15 cellular contexts compared by ENCODE assay signal in genomic region chr7:65379318-65379717, GRCh38. TPM values are rescaled to one million over a fixed set of nuclear protein-coding genes. Genes with fewer than 3 reads are reported as not detected.
DNase-seq lines count a peak whose midpoint lies in the region; ATAC-seq, FAIRE-seq and TF ChIP-seq lines count a peak whose summit lies in the region.
"Had no signal": no experiment of that assay in that cellular context is flagged by ENCODE, and none has a peak within 500 bp of the region (broad histone marks: within the 10 kb centered on the region; RNA-seq: fewer than 3 reads in every experiment).

No MANE protein-coding gene starts in this region.

- H3K4ac ChIP-seq in IMR-90 (ENCODE audit: low read depth, low read length) = no peak overlapping the region

- POLR2A ChIA-PET in CD4-positive, alpha-beta memory T cell (lab: Charles Lee; ENCODE audit: partially characterized antibody) = interaction anchor here (1.1 kb wide), 1 partner anchor 10 kb away, joined by 4 read pairs; no protein-coding TSS in a partner anchor
- POLR2A ChIA-PET in IMR-90 (lab: Charles Lee; ENCODE audit: unreplicated experiment) = no interaction called here
- POLR2A ChIA-PET in RWPE1 (lab: Yijun Ruan, JAX; ENCODE audit: low non-redundant PET) = no interaction called here

- peaks cover 3% of the 10 kb centered on the region; the same call in 1 of the 2 replicates for H3K9me1 ChIP-seq in IMR-90 (ENCODE audit: insufficient read depth, low read length)

- H2BK5ac ChIP-seq in IMR-90 (ENCODE audit: low read depth, low read length, poor library complexity, severe bottlenecking) = no peak overlapping the region

- 57% methylated on average over 1 of the region's 3 CpGs; no CpG with 5 or more reads in 1 of the 2 experiments for WGBS in IMR-90 (ENCODE audit: extremely low coverage in 2 of 2, insufficient read length in 1 of 2), 2 experiments
- WGBS in small intestine, 3 donors = 81 to 94% (median 83%) methylated on average over 3 of the region's 3 CpGs

- dilution Hi-C loops in IMR-90 (cut with HindIII; ENCODE audit: low sequenced_read_pairs, unreplicated experiment) = no loop called here

- H4K8ac ChIP-seq in IMR-90 (ENCODE audit: low read depth in 2 of 2, low read length in 2 of 2) = no peak overlapping the region

- no peak for TF ChIP-seq CTCF in IMR-90 (conservative IDR thresholded peaks at IDR 0.05; ENCODE audit: low read depth, low read length)
- no peak for TF ChIP-seq CTCF in RWPE1 (conservative IDR thresholded peaks at IDR 0.05; ENCODE audit: low read depth)

- H2BK20ac ChIP-seq in IMR-90 (ENCODE audit: low read depth, low read length) = no peak overlapping the region

- H3K56ac ChIP-seq in IMR-90 (ENCODE audit: extremely low read depth, insufficient read depth, low read length) = no peak overlapping the region

- in situ Hi-C loops in IMR-90 (cut with MboI; ENCODE audit: low sequenced_read_pairs) = no loop called here

- H3K14ac ChIP-seq in IMR-90 (replicated peaks; ENCODE audit: low read depth, low read length) = no peak overlapping the region

- H3K9me3 ChIP-seq in CD4-positive, alpha-beta memory T cell (ENCODE audit: control insufficient read depth in 1 of 2, low read length in 2 of 2) = no peaks in the 10 kb centered on the region
- H3K9me3 ChIP-seq in IMR-90 (ENCODE audit: control insufficient read depth, insufficient read depth, low read length) (no peaks in the 10 kb centered on the region), small intestine (ENCODE audit: control insufficient read depth, low read depth) (no peaks in the 10 kb centered on the region)
- H3K9me3 ChIP-seq: transverse colon had no signal

- no TSS peak for BruUV-seq in IMR-90 (replicated peaks; lab: Mats Ljungman, UMichigan)

- no peak overlapping the region for H3K27ac ChIP-seq in CD4-positive, alpha-beta memory T cell (ENCODE audit: low read depth, low read length)
- H3K27ac ChIP-seq in IMR-90 (ENCODE audit: insufficient read depth, low read length) (no peak overlapping the region), RWPE1 (no peak overlapping the region), small intestine (ENCODE audit: low read depth in 1 of 2, low read length in 1 of 2) (no peak overlapping the region)
- H3K27ac ChIP-seq: transverse colon had no signal

- H3K9ac ChIP-seq in IMR-90 (ENCODE audit: low read depth, low read length) = no peak overlapping the region

- no peak overlapping the region for H2BK120ac ChIP-seq in IMR-90 (ENCODE audit: low read depth, low read length)

- peaks cover 69 to 97% (median 83%) of the 10 kb centered on the region in 4 donors for H3K4me1 Mint-ChIP-seq in CD4-positive, alpha-beta memory T cell
- H3K4me1 Mint-ChIP-seq in central memory CD8-positive, alpha-beta T cell = peaks cover 81% of the 10 kb centered on the region
- peaks cover 62 to 98% (median 84%) of the 10 kb centered on the region in 3 donors for H3K4me1 Mint-ChIP-seq in naive B cell

- H3K4me3 Mint-ChIP-seq in CD4-positive, alpha-beta memory T cell = peak overlapping the region in 5 of 8 donors; percentile 0 to 35 (median 22)
- peak overlapping the region; percentile 0 for H3K4me3 Mint-ChIP-seq in central memory CD8-positive, alpha-beta T cell
- H3K4me3 Mint-ChIP-seq in naive B cell = peak overlapping the region; percentile 2 to 70 (median 40)
- H3K4me3 Mint-ChIP-seq: CD14-positive monocyte had no signal

- ATAC-seq in IMR-90 (ENCODE audit: low read depth) = 0 out of 2 replicates have a peak, but pooled peaks have one; percentile 37
- ATAC-seq in central memory CD8-positive, alpha-beta T cell (replicated peaks; ENCODE audit: extremely low read depth, poor library complexity, severe bottlenecking) = no peak
- ATAC-seq in naive B cell (ENCODE audit: low read depth in 2 of 2) = no peak
- no peak for ATAC-seq in GM21390 (IDR thresholded peaks at IDR 0.05; ENCODE audit: unreplicated experiment)
- ATAC-seq: activated naive CD4-positive, alpha-beta T cell treated with anti-CD3 and anti-CD28 coated beads, Interleukin-2, amount 50 U/mL, for 72 hours; left colon had no signal

- FAIRE-seq in small intestine (lab: Jason Lieb, UNC) = no peak
- FAIRE-seq: G401.6 had no signal

- H3K79me1 ChIP-seq in IMR-90 (ENCODE audit: low read depth in 1 of 2, low read length in 2 of 2) = peaks cover 18 to 39% of the 10 kb centered on the region in 2 experiments; a peak in 3 of 4 replicates

- H3K9me3 Mint-ChIP-seq in CD4-positive, alpha-beta memory T cell = peaks cover 0 to 2% (median 0%) of the 10 kb centered on the region in 8 donors
- H3K9me3 Mint-ChIP-seq in central memory CD8-positive, alpha-beta T cell = no peaks in the 10 kb centered on the region
- peaks cover 0 to 3% (median 0%) of the 10 kb centered on the region in 7 donors for H3K9me3 Mint-ChIP-seq in naive B cell
- H3K9me3 Mint-ChIP-seq: activated naive CD4-positive, alpha-beta T cell treated with anti-CD3 and anti-CD28 coated beads, Interleukin-2, amount 50 U/mL, for 72 hours had no signal

- H3K36me3 ChIP-seq in CD4-positive, alpha-beta memory T cell (ENCODE audit: insufficient read depth, low read length) = no peaks in the 10 kb centered on the region
- peaks cover 7% of the 10 kb centered on the region for H3K36me3 ChIP-seq in IMR-90 (ENCODE audit: control insufficient read depth, insufficient read depth, low read length)
- peaks cover 0 to 2% of the 10 kb centered on the region in 2 donors for H3K36me3 ChIP-seq in small intestine (ENCODE audit: control insufficient read depth in 2 of 2, insufficient read depth in 2 of 2, low read length in 2 of 2)
- H3K36me3 ChIP-seq: transverse colon had no signal

- H2BK15ac ChIP-seq in IMR-90 (ENCODE audit: low read depth, low read length) = no peak overlapping the region

- peaks cover 79% of the 10 kb centered on the region for H3K4me1 ChIP-seq in CD4-positive, alpha-beta memory T cell (ENCODE audit: insufficient read depth, low read length)
- peaks cover 5% of the 10 kb centered on the region for H3K4me1 ChIP-seq in IMR-90 (ENCODE audit: control insufficient read depth, insufficient read depth, low read length)
- peaks cover 4 to 12% of the 10 kb centered on the region in 2 donors for H3K4me1 ChIP-seq in small intestine (ENCODE audit: control insufficient read depth in 2 of 2, insufficient read depth in 1 of 2, low read depth in 1 of 2, low read length in 1 of 2)

- H3K4me3 ChIP-seq in CD4-positive, alpha-beta memory T cell (ENCODE audit: low read length in 2 of 2) = no peak overlapping the region
- H3K4me3 ChIP-seq in IMR-90 (ENCODE audit: insufficient read depth, low read depth, low read length) = no peak overlapping the region
- H3K4me3 ChIP-seq in small intestine (ENCODE audit: low read depth in 1 of 2, low read length in 2 of 2) = no peak overlapping the region
- H3K4me3 ChIP-seq: transverse colon had no signal

- TF ChIP-seq RAD21 in IMR-90 (IDR thresholded peaks at IDR 0.05; ENCODE audit: low read length) = no peak

- no peak overlapping the region for H4K91ac ChIP-seq in IMR-90 (ENCODE audit: insufficient read depth, low read depth, low read length)

- peaks cover 29 to 40% of the 10 kb centered on the region in 2 donors for H3K36me3 Mint-ChIP-seq in CD4-positive, alpha-beta memory T cell
- H3K36me3 Mint-ChIP-seq in central memory CD8-positive, alpha-beta T cell (ENCODE audit: insufficient read depth) = peaks cover 19% of the 10 kb centered on the region
- H3K36me3 Mint-ChIP-seq in naive B cell = peaks cover 18 to 22% of the 10 kb centered on the region in 2 donors

- no peak overlapping the region for H3K23ac ChIP-seq in IMR-90 (ENCODE audit: low read depth, low read length)

- H3K18ac ChIP-seq in IMR-90 (ENCODE audit: low read depth, low read length) = no peak overlapping the region

- peaks cover 20% of the 10 kb centered on the region for H4K20me1 ChIP-seq in IMR-90 (ENCODE audit: insufficient read depth, low read length)

- H3K27ac Mint-ChIP-seq in CD4-positive, alpha-beta memory T cell = peak overlapping the region in 2 of 7 donors; percentile 4 to 7
- H3K27ac Mint-ChIP-seq in central memory CD8-positive, alpha-beta T cell (ENCODE audit: low read depth) = peak overlapping the region; percentile 3
- peak overlapping the region in 3 of 6 donors; percentile 4 to 83 (median 75) for H3K27ac Mint-ChIP-seq in naive B cell

- no peaks in the 10 kb centered on the region for H3K27me3 ChIP-seq in CD4-positive, alpha-beta memory T cell (ENCODE audit: insufficient read depth, low read length)
- H3K27me3 ChIP-seq in IMR-90 (ENCODE audit: control insufficient read depth, insufficient read depth, low read length) = no peaks in the 10 kb centered on the region
- H3K27me3 ChIP-seq in small intestine (ENCODE audit: control insufficient read depth in 2 of 2, insufficient read depth in 2 of 2, low read length in 2 of 2) = no peaks in the 10 kb centered on the region
- H3K27me3 ChIP-seq: transverse colon had no signal

- TF ChIP-seq POLR2A in IMR-90 (IDR thresholded peaks at IDR 0.05; ENCODE audit: low read depth, low read length) = no peak

- intact Hi-C loops in CD4-positive, alpha-beta memory T cell (cut with micrococcal nuclease) = loop anchor here (10.0 kb wide), 3 partner anchors 125 to 715 kb away; partner anchors contain the start of gene ZNF107
- intact Hi-C loops in IMR-90 (cut with micrococcal nuclease) = no loop called here

- H2AK9ac ChIP-seq in IMR-90 (replicated peaks; ENCODE audit: low read depth, low read length, poor library complexity) = no peak overlapping the region

- no peak overlapping the region for H2AFZ ChIP-seq in IMR-90 (replicated peaks; ENCODE audit: low read length, poor library complexity)

- no peaks in the 10 kb centered on the region for H3K27me3 Mint-ChIP-seq in CD4-positive, alpha-beta memory T cell
- H3K27me3 Mint-ChIP-seq in central memory CD8-positive, alpha-beta T cell = no peaks in the 10 kb centered on the region
- no peaks in the 10 kb centered on the region for H3K27me3 Mint-ChIP-seq in naive B cell

- peak overlapping the region; percentile 13; the same call in 1 of the 2 replicates for H3K4me2 ChIP-seq in IMR-90 (ENCODE audit: low read depth, low read length)

- H2AK5ac ChIP-seq in IMR-90 (ENCODE audit: low read depth, low read length) = no peak overlapping the region

- no peak for DNase-seq in CD4-positive, alpha-beta memory T cell
- DNase-seq in IMR-90 (peak; percentile 29), naive B cell (no peak), NCI-H1417 treated with DMSO at 0.1 percent for 48 hours (lab: John Stamatoyannopoulos, UW) (no peak), RWPE1 (ENCODE audit: low spot score) (no peak), small intestine (no peak)
- DNase-seq in central memory CD8-positive, alpha-beta T cell (ENCODE audit: low spot score in 2 of 2) = no peak
- DNase-seq: left colon, NCI-H1105 treated with DMSO at 0.1 percent for 48 hours, NCI-H345, transverse colon had no signal

- CTCF ChIA-PET in CD4-positive, alpha-beta memory T cell (lab: Charles Lee; ENCODE audit: partially characterized antibody) = no interaction called here
- CTCF ChIA-PET in IMR-90 (lab: Yijun Ruan, JAX) = no interaction called here
- CTCF ChIA-PET in RWPE1 (lab: Yijun Ruan, JAX) = no interaction called here

- no peak overlapping the region for H4K5ac ChIP-seq in IMR-90 (ENCODE audit: low read depth, low read length)

RNA-seq across cellular contexts. Expression of gene ZNF92, which starts 5.7 kb away (rescaled TPM):
- 10 to 100 TPM; 31.1 to 35.3 TPM for total RNA-seq in CD4-positive, alpha-beta memory T cell
- polyA plus RNA-seq in CD4-positive, alpha-beta memory T cell = 10 to 100 TPM; 10.4 to 17.1 TPM
- 6.1 and 14.4 TPM in 2 replicates for total RNA-seq in IMR-90 (2012; rRNA removed)
- 1.6 and 2.4 TPM in 2 replicates for polyA plus RNA-seq in IMR-90 (2012; rRNA removed)
- 0.22 and 0.41 TPM in 2 replicates for polyA plus RNA-seq in IMR-90 (2012; cell fraction: cytosol; rRNA removed)
- polyA plus RNA-seq in IMR-90 (2012; cell fraction: nucleus; rRNA removed; ENCODE audit: low replicate concordance) = 0.47 and 1.9 TPM in 2 replicates
- polyA plus RNA-seq in naive B cell (ENCODE audit: low read depth in 6 of 6) = 10 to 100 TPM; 45.2 to 82.6 (median 74.5) TPM
- 1 to 10 TPM; 2.7 to 4.8 (median 2.7) TPM for polyA plus RNA-seq in small intestine
